Comparison of ENCODE assay signal across 13 cellular contexts in genomic region chr7:20229652-20230500, GRCh38. TPM values are rescaled to one million over a fixed set of nuclear protein-coding genes. Genes with fewer than 3 reads are reported as not detected.
DNase-seq lines count a peak whose midpoint lies in the region; ATAC-seq, FAIRE-seq and TF ChIP-seq lines count a peak whose summit lies in the region.
"Had no signal": no experiment of that assay in that cellular context is flagged by ENCODE, and none has a peak within 500 bp of the region (broad histone marks: within the 10 kb centered on the region; RNA-seq: fewer than 3 reads in every experiment).

No MANE protein-coding gene starts in this region.

- H3K4me3 ChIP-seq in fibroblast of lung (replicated peaks in 1 of 4; ENCODE audit: control extremely low read depth in 1 of 4, insufficient read depth in 1 of 4, low read depth in 3 of 4, low read length in 4 of 4) = no peak overlapping the region
- no peak overlapping the region for H3K4me3 ChIP-seq in trophoblast cell (ENCODE audit: low read depth, low read length)
- H3K4me3 ChIP-seq: thoracic aorta had no signal

- no peak overlapping the region for H3K23ac ChIP-seq in trophoblast cell (ENCODE audit: low read length)

- no peak for ATAC-seq in GM18868 (IDR thresholded peaks at IDR 0.05; ENCODE audit: unreplicated experiment)
- ATAC-seq: esophagus mucosa had no signal

- H3K79me2 ChIP-seq in fibroblast of lung (ENCODE audit: control insufficient read depth, insufficient read depth, low read length) = no peaks in the 10 kb centered on the region
- H3K79me2 ChIP-seq in trophoblast cell (ENCODE audit: control insufficient read depth, insufficient read depth, low read length, poor library complexity) = no peaks in the 10 kb centered on the region

- H3K4me1 ChIP-seq in fibroblast of lung (ENCODE audit: control insufficient read depth, extremely low read depth, insufficient read depth, low read length) (peaks cover 4% of the 10 kb centered on the region), trophoblast cell (ENCODE audit: control insufficient read depth in 1 of 2, insufficient read depth in 2 of 2, low read length in 2 of 2) (no peaks in the 10 kb centered on the region)

- H3K4me2 ChIP-seq in fibroblast of lung (ENCODE audit: extremely low read depth, insufficient read depth, low read length) (peak overlapping the region; percentile 37), trophoblast cell (ENCODE audit: low read length) (no peak overlapping the region)
- H3K4me2 ChIP-seq: KMS-11 had no signal

- H2AK5ac ChIP-seq in trophoblast cell (ENCODE audit: low read length) = no peak overlapping the region

- no peak overlapping the region for H3K9ac ChIP-seq in fibroblast of lung (ENCODE audit: insufficient read depth, low read length)
- no peak overlapping the region for H3K9ac ChIP-seq in trophoblast cell (ENCODE audit: low read length)
- H3K9ac ChIP-seq: KMS-11 had no signal

- no peak overlapping the region for H3K4ac ChIP-seq in trophoblast cell (ENCODE audit: low read depth, low read length)

- peak; percentile 35 for DNase-seq in EH (ENCODE audit: low read depth)
- peak; percentile 88 for DNase-seq in RCC 7860 (ENCODE audit: low spot score)
- peak; percentile 91 to 94 for DNase-seq in fibroblast of lung (ENCODE audit: low read depth in 2 of 2)
- peak; percentile 29 to 94 for DNase-seq in trophoblast cell
- DNase-seq in NCI-H2227 treated with DMSO at 0.1 percent for 48 hours (lab: John Stamatoyannopoulos, UW) = no peak
- DNase-seq in activated CD4-positive, CD25-positive, alpha-beta regulatory T cell (lab: John Stamatoyannopoulos, UW) = no peak
- DNase-seq in NCI-H2171 (lab: John Stamatoyannopoulos, UW) = no peak
- DNase-seq: NK-92 treated with Interleukin-12 subunit alpha and Interleukin-12 subunit beta, amount 100 ng/mL, for 24 hours; stimulated activated CD4-positive, alpha-beta T cell treated with anti-CD3 and anti-CD28 coated beads, Interleukin-4, amount 100 ng/mL, for 1 hour had no signal

- no peaks in the 10 kb centered on the region for H4K20me1 ChIP-seq in fibroblast of lung (ENCODE audit: control insufficient read depth, extremely low read depth, insufficient read depth, low read length)

- no peak overlapping the region for H4K91ac ChIP-seq in trophoblast cell (ENCODE audit: low read depth, low read length)

- H3K27me3 ChIP-seq in fibroblast of lung (ENCODE audit: control insufficient read depth, insufficient read depth, low read length) = no peaks in the 10 kb centered on the region
- H3K27me3 ChIP-seq in trophoblast cell (ENCODE audit: insufficient read depth, low read length) = no peaks in the 10 kb centered on the region

- H3K14ac ChIP-seq in trophoblast cell (ENCODE audit: low read length) = no peak overlapping the region

- H2BK12ac ChIP-seq in trophoblast cell (ENCODE audit: low read length) = no peak overlapping the region

- no peaks in the 10 kb centered on the region for H3K36me3 ChIP-seq in fibroblast of lung (ENCODE audit: control insufficient read depth, insufficient read depth, low read length)
- no peaks in the 10 kb centered on the region for H3K36me3 ChIP-seq in trophoblast cell (ENCODE audit: control insufficient read depth in 1 of 2, insufficient read depth in 2 of 2, low read length in 2 of 2)
- H3K36me3 ChIP-seq: thoracic aorta had no signal

- H2BK5ac ChIP-seq in trophoblast cell (ENCODE audit: low read depth, low read length, poor library complexity) = no peak overlapping the region

- no peak overlapping the region for H2BK120ac ChIP-seq in trophoblast cell (ENCODE audit: insufficient read depth, low read length, poor library complexity)

- no peak overlapping the region for H3K18ac ChIP-seq in trophoblast cell (ENCODE audit: low read length)

- H3K9me3 ChIP-seq in fibroblast of lung (ENCODE audit: control insufficient read depth, insufficient read depth, low read depth, low read length) (no peaks in the 10 kb centered on the region), trophoblast cell (ENCODE audit: insufficient read depth, low read depth, low read length) (no peaks in the 10 kb centered on the region)
- H3K9me3 ChIP-seq: thoracic aorta had no signal

- no peak overlapping the region for H4K12ac ChIP-seq in trophoblast cell (ENCODE audit: low read depth, low read length)

- peaks cover 2% of the 10 kb centered on the region for H3K79me1 ChIP-seq in trophoblast cell (ENCODE audit: low read length)

- H3K27ac ChIP-seq in fibroblast of lung (ENCODE audit: insufficient read depth, low read length) (peak overlapping the region; percentile 71), trophoblast cell (ENCODE audit: low read depth, low read length) (no peak overlapping the region)
- H3K27ac ChIP-seq: KMS-11, thoracic aorta had no signal

- TF ChIP-seq CTCF in fibroblast of lung (conservative IDR thresholded peaks at IDR 0.05 in 1 of 2, IDR thresholded peaks at IDR 0.05 in 1 of 2; ENCODE audit: low read depth in 1 of 2, low read length in 2 of 2) = no peak

- H2AFZ ChIP-seq in fibroblast of lung (ENCODE audit: low read length) = no peak overlapping the region
- H2AFZ ChIP-seq in trophoblast cell (ENCODE audit: insufficient read depth, low read length, poor library complexity) = no peak overlapping the region

- H4K8ac ChIP-seq in trophoblast cell (ENCODE audit: low read depth, low read length) = no peak overlapping the region

- whole genome bisulfite sequencing in trophoblast cell (ENCODE audit: extremely low coverage, insufficient coverage, insufficient read length) = no CpG with 5 or more reads among the region's 7 CpGs

- FAIRE-seq in RCC 7860 (lab: Jason Lieb, UNC) = peak; percentile 87

RNA-seq across cellular contexts. Expression of gene MACC1, which starts 12.7 kb away (rescaled TPM):
- 0.26 and 0.33 TPM in 2 replicates for total RNA-seq in fibroblast of lung
- polyA plus RNA-seq in fibroblast of lung = under 0.01 and 0.01 TPM in 2 replicates
- polyA plus RNA-seq in fibroblast of lung (2012) = not detected in 2 replicates
- polyA minus RNA-seq in fibroblast of lung (ENCODE audit: low replicate concordance) = not detected in 2 replicates
- 0.73 and 0.82 TPM in 2 replicates for polyA plus RNA-seq in trophoblast cell (2013)

Comparison
In these comparisons a context has a peak if more than half of its experiments do, and no peak if none do; other contexts are left out.
1. DNase-seq: peak in EH (single experiment), RCC 7860 (single experiment), fibroblast of lung (2 of 2) and trophoblast cell (2 of 2); none in NCI-H2227 treated with DMSO at 0.1 percent for 48 hours (single experiment), activated CD4-positive, CD25-positive, alpha-beta regulatory T cell (0 of 4) and NCI-H2171 (single experiment).